24 cellular contexts compared by ENCODE assay signal in the genomic region with DNA sequence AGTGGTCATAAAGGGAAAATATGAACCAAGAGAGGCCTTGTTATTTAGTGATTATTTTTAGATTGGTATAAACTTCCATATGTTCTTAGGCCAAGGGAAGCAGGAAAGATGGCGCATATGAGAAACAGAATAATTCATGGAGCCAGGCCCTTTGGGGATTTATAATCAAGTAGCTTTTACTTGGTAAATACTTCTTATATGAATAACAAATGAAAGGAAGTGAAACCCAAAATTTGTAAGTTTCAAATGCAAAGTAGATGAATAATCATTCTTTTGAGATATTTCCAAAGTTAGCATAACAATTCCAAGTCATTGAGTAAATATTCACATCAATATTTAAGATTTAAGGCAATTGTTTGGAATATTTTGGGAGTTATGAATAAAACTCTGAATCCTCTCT.
"Had no signal": no experiment of that assay in that cellular context is flagged by ENCODE, and none has a peak within 500 bp of the region (broad histone marks: within the 10 kb centered on the region; RNA-seq: fewer than 3 reads in every experiment).

No MANE protein-coding gene starts in this region.

- H3K36me3 ChIP-seq: MG63, Peyer's patch, SJCRH30 had no signal

- ATAC-seq: Right ventricle myocardium inferior, SK-N-SH treated with all-trans-retinoic acid at 6 μM for 48 hours had no signal

- H3K9me3 ChIP-seq: SJCRH30 had no signal

- H3K4me2 ChIP-seq: PC-9 had no signal

- H3K4me1 ChIP-seq: Peyer's patch, SJCRH30 had no signal

- H3K27ac ChIP-seq: PC-9, Peyer's patch, SJCRH30 had no signal

- DNase-seq: Karpas-422, KG1, MG63, NCI-H1092, NCI-H1105 treated with DMSO at 0.1 percent for 48 hours, NCI-H1417 treated with DMSO at 0.1 percent for 48 hours, NCI-H146, NCI-H1694 treated with DMSO at 0.1 percent for 48 hours, NCI-H1930, NCI-H2081, NCI-H2107, NCI-H2227 treated with DMSO at 0.1 percent for 48 hours, NCI-H510A, NCI-H524 treated with DMSO at 0.1 percent for 48 hours, NCI-H69, NCI-H774, OCI-M1, PC-9, Peyer's patch, SHP77 treated with DMSO at 0.1 percent for 48 hours, SJCRH30, T-helper 1 cell had no signal

- H2AFZ ChIP-seq: PC-9 had no signal

- H3K4me3 ChIP-seq: MG63, PC-9, Peyer's patch, SJCRH30 had no signal

- H3K27me3 ChIP-seq: MG63, Peyer's patch, SJCRH30 had no signal
